16 cellular contexts compared by ENCODE assay signal in genomic region chr2:240187989-240188590, GRCh38. TPM values are rescaled to one million over a fixed set of nuclear protein-coding genes. Genes with fewer than 3 reads are reported as not detected.
A peak's percentile ranks its signal among the peaks of the same experiment; 100 is the strongest.
DNase-seq lines count a peak whose midpoint lies in the region; ATAC-seq, FAIRE-seq and TF ChIP-seq lines count a peak whose summit lies in the region.
"Had no signal": no experiment of that assay in that cellular context is flagged by ENCODE, and none has a peak within 500 bp of the region (broad histone marks: within the 10 kb centered on the region; RNA-seq: fewer than 3 reads in every experiment).

No MANE protein-coding gene starts in this region.

- H3K36me3 Mint-ChIP-seq in MCF 10A (ENCODE audit: insufficient read depth, unreplicated experiment) = no peaks in the 10 kb centered on the region
- H3K36me3 Mint-ChIP-seq: CD4-positive, CD25-positive, alpha-beta regulatory T cell had no signal

- intact Hi-C loops in mammary epithelial cell (cut with micrococcal nuclease) (no loop called here), MCF 10A (cut with micrococcal nuclease) (no loop called here), sigmoid colon (cut with DNase I) (no loop called here)

- no peak for TF ChIP-seq POLR2A in sigmoid colon (IDR thresholded peaks at IDR 0.05)

- H3K27ac ChIP-seq in mammary epithelial cell (ENCODE audit: insufficient read depth, low read depth, low read length) (no peak overlapping the region), sigmoid colon (no peak overlapping the region)
- H3K27ac ChIP-seq: BLaER1 had no signal

- H3K9me3 ChIP-seq in mammary epithelial cell (replicated peaks; ENCODE audit: insufficient read depth, low read length) = peaks cover 12% of the 10 kb centered on the region
- peaks cover 0 to 8% (median 0%) of the 10 kb centered on the region in 4 donors for H3K9me3 ChIP-seq in sigmoid colon

- H3K9me3 Mint-ChIP-seq in MCF 10A (ENCODE audit: unreplicated experiment) = peaks cover 6% of the 10 kb centered on the region

- H2AFZ ChIP-seq in mammary epithelial cell (ENCODE audit: low read depth, low read length) = no peak overlapping the region
- H2AFZ ChIP-seq: GM23338 had no signal

- H3K79me2 ChIP-seq in mammary epithelial cell (ENCODE audit: insufficient read depth, low read length) = no peaks in the 10 kb centered on the region

- no peaks in the 10 kb centered on the region for H3K4me1 ChIP-seq in mammary epithelial cell (ENCODE audit: insufficient read depth, low read length)
- no peaks in the 10 kb centered on the region for H3K4me1 ChIP-seq in sigmoid colon

- H3K27me3 Mint-ChIP-seq in MCF 10A (ENCODE audit: insufficient read depth, unreplicated experiment) = peaks cover 66% of the 10 kb centered on the region

- dilution Hi-C loops in mammary epithelial cell (cut with HindIII; ENCODE audit: low sequenced_read_pairs) = no loop called here

- in situ Hi-C loops in mammary epithelial cell (cut with MboI; ENCODE audit: low sequenced_read_pairs in 2 of 2) = no loop called here

- no peak overlapping the region for H3K4me3 Mint-ChIP-seq in MCF 10A (ENCODE audit: unreplicated experiment)
- H3K4me3 Mint-ChIP-seq: CD4-positive, CD25-positive, alpha-beta regulatory T cell; GM23338 had no signal

- H3K36me3 ChIP-seq in mammary epithelial cell (ENCODE audit: insufficient read depth, low read length) (no peaks in the 10 kb centered on the region), sigmoid colon (no peaks in the 10 kb centered on the region)
- H3K36me3 ChIP-seq: BLaER1 had no signal

- BruUV-seq in mammary epithelial cell (replicated peaks; lab: Mats Ljungman, UMichigan) (no TSS peak), MCF 10A (replicated peaks; lab: Mats Ljungman, UMichigan) (no TSS peak)

- FAIRE-seq in HTR-8/SVneo (lab: Jason Lieb, UNC) = peak; percentile 31

- WGBS in mammary epithelial cell (ENCODE audit: low coverage, missing lambda C conversion rate) = 50% methylated on average over 10 of the region's 10 CpGs
- WGBS in sigmoid colon, 2 donors = 87 to 88% methylated on average over 10 of the region's 10 CpGs

- no peak for TF ChIP-seq EP300 in sigmoid colon (IDR thresholded peaks at IDR 0.05)

- H3K27me3 ChIP-seq in mammary epithelial cell (ENCODE audit: insufficient read depth, low read length) (no peaks in the 10 kb centered on the region), sigmoid colon (peaks cover 0 to 4% (median 0%) of the 10 kb centered on the region in 3 donors)
- H3K27me3 ChIP-seq: BLaER1 had no signal

- DNase-seq in mammary epithelial cell = peak; percentile 8
- DNase-seq in MCF 10A (ENCODE audit: unreplicated experiment) = no peak
- DNase-seq in HTR-8/SVneo (ENCODE audit: insufficient read length, low spot score) = no peak
- DNase-seq in epithelial cell of esophagus (ENCODE audit: low read depth) = peak; percentile 19
- DNase-seq in sigmoid colon = peak; percentile 46
- DNase-seq: 8988T; AML-193; CD4-positive, CD25-positive, alpha-beta regulatory T cell; DMS53; H7 had no signal

- H3K4me3 ChIP-seq in mammary epithelial cell (replicated peaks in 1 of 3; ENCODE audit: insufficient read depth in 1 of 3, low read depth in 2 of 3, low read length in 3 of 3) = no peak overlapping the region
- no peak overlapping the region for H3K4me3 ChIP-seq in epithelial cell of esophagus (ENCODE audit: low read length)
- H3K4me3 ChIP-seq in sigmoid colon = no peak overlapping the region
- H3K4me3 ChIP-seq: BLaER1, GM23338 had no signal

- no peaks in the 10 kb centered on the region for H3K4me1 Mint-ChIP-seq in MCF 10A (ENCODE audit: insufficient read depth, unreplicated experiment)
- H3K4me1 Mint-ChIP-seq: CD4-positive, CD25-positive, alpha-beta regulatory T cell; GM23338 had no signal

- H3K27ac Mint-ChIP-seq in MCF 10A (ENCODE audit: low read depth, unreplicated experiment) = no peak overlapping the region
- H3K27ac Mint-ChIP-seq: GM23338 had no signal

- no peak overlapping the region for H3K4me2 ChIP-seq in mammary epithelial cell (ENCODE audit: insufficient read depth, low read depth, low read length)
- H3K4me2 ChIP-seq: BLaER1, GM23338 had no signal

- no peak overlapping the region for H3K9ac ChIP-seq in mammary epithelial cell (ENCODE audit: insufficient read depth, low read length)
- H3K9ac ChIP-seq: BLaER1 had no signal

- ATAC-seq in GM19324 (IDR thresholded peaks at IDR 0.05; ENCODE audit: low FRiP score, unreplicated experiment) = no peak
- no peak for ATAC-seq in HG03378 (IDR thresholded peaks at IDR 0.05; ENCODE audit: unreplicated experiment)
- no peak for ATAC-seq in GM21786 (IDR thresholded peaks at IDR 0.05; ENCODE audit: unreplicated experiment)
- ATAC-seq: GM23338 had no signal

- TF ChIP-seq CTCF in mammary epithelial cell (conservative IDR thresholded peaks at IDR 0.05 in 1 of 2, IDR thresholded peaks at IDR 0.05 in 1 of 2; ENCODE audit: extremely low read depth in 1 of 2, insufficient read depth in 1 of 2, low read depth in 1 of 2, low read length in 2 of 2) (no peak), MCF 10A (IDR thresholded peaks at IDR 0.05; ENCODE audit: unreplicated experiment) (no peak), epithelial cell of esophagus (IDR thresholded peaks at IDR 0.05; ENCODE audit: insufficient read depth, low read depth, low read length, missing control alignments) (no peak), sigmoid colon (IDR thresholded peaks at IDR 0.05) (no peak)

- CTCF ChIA-PET in mammary epithelial cell (lab: Charles Lee; ENCODE audit: low non-redundant PET) (no interaction called here), MCF 10A (lab: Yijun Ruan, JAX) (no interaction called here)

- no peaks in the 10 kb centered on the region for H4K20me1 ChIP-seq in mammary epithelial cell (ENCODE audit: insufficient read depth, low read length)
- H4K20me1 ChIP-seq: BLaER1 had no signal

- POLR2A ChIA-PET in MCF 10A (lab: Yijun Ruan, JAX) = no interaction called here

RNA-seq across cellular contexts. Expression of gene OTOS, which starts 47.6 kb away (rescaled TPM):
- total RNA-seq in mammary epithelial cell (not detected), MCF 10A (2022) (not detected in 2 replicates), sigmoid colon (not detected)
- polyA plus RNA-seq in mammary epithelial cell (not detected), sigmoid colon (not detected)
- not detected for polyA minus RNA-seq in mammary epithelial cell
- total RNA-seq: CD4-positive, CD25-positive, alpha-beta regulatory T cell; GM23338; H7; HT-29 had no signal
- polyA plus RNA-seq: CD4-positive, CD25-positive, alpha-beta regulatory T cell had no signal

RNA-seq across cellular contexts. Expression of gene COPS9, which starts 52.0 kb away (rescaled TPM):
- total RNA-seq in mammary epithelial cell (100 to 1,000 TPM in 1 of 2 donors, 10 to 100 TPM in 1; 40.2 to 142 TPM), MCF 10A (2022) (146 and 197 TPM in 2 replicates), sigmoid colon (100 to 1,000 TPM; 235 to 376 (median 317) TPM)
- polyA plus RNA-seq in mammary epithelial cell (205 TPM), sigmoid colon (100 to 1,000 TPM; 238 to 458 (median 422) TPM)
- 21.3 TPM for polyA minus RNA-seq in mammary epithelial cell

Comparison
In these comparisons a context has a peak if more than half of its experiments do, and no peak if none do; other contexts are left out.
1. DNase-seq: peak in mammary epithelial cell (single experiment), epithelial cell of esophagus (single experiment) and sigmoid colon (single experiment); none in MCF 10A (single experiment) and HTR-8/SVneo (single experiment).